8 cellular contexts compared by ENCODE assay signal in the genomic region with DNA sequence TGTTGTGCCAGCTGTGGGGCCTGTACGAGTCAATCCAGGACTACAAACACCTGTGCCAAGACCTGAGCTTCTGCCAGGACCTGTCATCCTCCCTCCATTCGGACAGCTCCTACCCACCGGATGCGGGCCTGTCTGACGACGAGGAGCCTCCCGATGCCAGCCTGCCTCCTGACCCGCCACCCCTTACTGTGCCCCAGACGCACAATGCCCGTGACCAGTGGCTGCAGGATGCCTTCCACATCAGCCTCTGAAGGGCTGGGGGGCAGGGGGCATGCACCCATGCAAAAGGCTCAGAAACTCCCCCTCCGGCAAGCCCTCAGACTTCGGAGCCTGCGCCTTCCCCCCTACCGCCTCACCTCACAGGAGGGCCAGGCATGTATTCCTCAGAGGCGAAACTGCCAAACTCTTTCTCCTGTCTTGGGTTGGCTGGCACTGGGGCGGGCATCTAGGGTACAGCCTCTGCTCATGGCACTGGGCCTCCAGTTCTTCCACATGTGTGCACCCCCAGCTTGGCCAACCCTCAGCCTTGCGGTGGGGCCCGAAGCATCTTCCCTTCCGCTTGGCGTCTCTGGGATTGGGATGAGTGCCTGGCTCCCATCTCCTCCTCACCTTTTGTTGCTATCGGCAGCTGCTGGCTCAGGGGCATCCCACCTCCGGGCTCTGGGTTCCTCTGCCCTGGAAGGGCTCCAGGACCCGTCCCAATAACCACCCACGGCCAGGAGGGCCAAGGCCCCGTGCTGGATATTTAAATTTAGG. TPM values are rescaled to one million over a fixed set of nuclear protein-coding genes. Genes with fewer than 3 reads are reported as not detected.
A peak's percentile ranks its signal among the peaks of the same experiment; 100 is the strongest.
DNase-seq lines count a peak whose midpoint lies in the region; FAIRE-seq and TF ChIP-seq lines count a peak whose summit lies in the region.

No MANE protein-coding gene starts in this region.

- POLR2A ChIA-PET in BJ (lab: Charles Lee), result no interaction called here

- H3K27me3 ChIP-seq in BJ (ENCODE audit: control insufficient read depth, insufficient read depth, low read length) (no peaks in the 10 kb centered on the region), MG63 (no peaks in the 10 kb centered on the region), dorsolateral prefrontal cortex (no peaks in the 10 kb centered on the region)

- H3K36me3 Mint-ChIP-seq in nephron progenitor cell (ENCODE audit: low read depth), result no peaks in the 10 kb centered on the region

- CTCF ChIA-PET in BJ (lab: Yijun Ruan, JAX), result interaction anchor here (0.7 to 5.6 kb wide), 11 partner anchors 9 to 81 kb away, joined by 3 to 83 read pairs (median 6); a partner anchor contains a TSS

- DNase-seq in BJ (ENCODE audit: low read depth) (no peak), MG63 (no peak), dorsolateral prefrontal cortex (no peak), nephron progenitor cell (no peak), NCI-H524 (lab: John Stamatoyannopoulos, UW) (no peak), HuH-7.5 (ENCODE audit: low spot score) (no peak), GM19239 (ENCODE audit: insufficient read length, low spot score) (no peak)
- no peak for DNase-seq in stimulated activated CD4-positive, alpha-beta T cell treated with anti-CD3 and anti-CD28 coated beads, Interleukin-2, amount 100 ng/mL, for 48 hours

- H3K36me3 ChIP-seq in BJ (ENCODE audit: control insufficient read depth, insufficient read depth, low read length) (peaks cover 6% of the 10 kb centered on the region; the same call in 1 of the 2 replicates), MG63 (peaks cover 26% of the 10 kb centered on the region)

- H3K9me3 ChIP-seq in MG63, result no peaks in the 10 kb centered on the region

- peak overlapping the region; percentile 3 to 99 (median 83) for H3K27ac ChIP-seq in dorsolateral prefrontal cortex

- intact Hi-C loops in dorsolateral prefrontal cortex (cut with DNase I), result loop anchor here in 1 of 2 donors (1.0 to 2.0 kb wide), 3 partner anchors 17 to 37 kb away; no protein-coding TSS in a partner anchor

- peak overlapping the region; percentile 83 for H3K4me3 Mint-ChIP-seq in nephron progenitor cell

- H3K27me3 Mint-ChIP-seq in nephron progenitor cell (ENCODE audit: low read depth, poor library complexity), result peaks cover 18% of the 10 kb centered on the region

- H3K9me3 Mint-ChIP-seq in nephron progenitor cell, result no peaks in the 10 kb centered on the region

- no peak for FAIRE-seq in GM19239 (lab: Jason Lieb, UNC)

- H3K27ac Mint-ChIP-seq in nephron progenitor cell, result no peak overlapping the region

- H3K4me1 Mint-ChIP-seq in nephron progenitor cell, result peaks cover 79% of the 10 kb centered on the region

- TF ChIP-seq CTCF in BJ (IDR thresholded peaks at IDR 0.05; ENCODE audit: insufficient read depth, low read depth, low read length), result no peak
- no peak for TF ChIP-seq CTCF in dorsolateral prefrontal cortex (IDR thresholded peaks at IDR 0.05 in 54 of 56, conservative IDR thresholded peaks at IDR 0.05 in 2 of 56; ENCODE audit: low read depth in 1 of 56, partially characterized antibody in 56 of 56)
- TF ChIP-seq CTCF in nephron progenitor cell (IDR thresholded peaks at IDR 0.05), result no peak

- H3K4me3 ChIP-seq in BJ (ENCODE audit: low read depth, low read length) (peak overlapping the region; percentile 63), MG63 (peak overlapping the region; percentile 55), dorsolateral prefrontal cortex (peak overlapping the region; percentile 37 to 99 (median 88))

RNA-seq across cellular contexts. Expression of a gene that starts 1.2 kb away (rescaled TPM):
- 38.2 and 56.9 TPM in 2 replicates for polyA plus RNA-seq in BJ (2011; rRNA removed)
- 23.4 and 32.3 TPM in 2 replicates for polyA minus RNA-seq in BJ (2011; rRNA and poly(A)+ RNA removed)
- 45.5 and 66.6 TPM in 2 replicates for total RNA-seq in MG63 (2014; rRNA removed; shearing (Covaris generic); ENCODE audit: low replicate concordance)
- 100 to 1,000 TPM in 1 of 120 experiments, 10 to 100 TPM in 119; 35.7 to 101 (median 59.6) TPM for total RNA-seq in dorsolateral prefrontal cortex

RNA-seq across cellular contexts. Expression of a gene that starts 2.3 kb away (rescaled TPM):
- polyA plus RNA-seq in BJ (2011; rRNA removed), result 17.9 and 30.9 TPM in 2 replicates
- polyA minus RNA-seq in BJ (2011; rRNA and poly(A)+ RNA removed), result 28.1 and 30.8 TPM in 2 replicates
- 30.8 and 65.1 TPM in 2 replicates for total RNA-seq in MG63 (2014; rRNA removed; shearing (Covaris generic); ENCODE audit: low replicate concordance)
- total RNA-seq in dorsolateral prefrontal cortex, result 10 to 100 TPM; 17.3 to 49.0 (median 28.4) TPM

RNA-seq across cellular contexts. Expression of a gene that starts 3.3 kb away (rescaled TPM):
- 48.7 and 73.3 TPM in 2 replicates for polyA plus RNA-seq in BJ (2011; rRNA removed)
- polyA minus RNA-seq in BJ (2011; rRNA and poly(A)+ RNA removed), result 7.9 and 13.5 TPM in 2 replicates
- total RNA-seq in MG63 (2014; rRNA removed; shearing (Covaris generic); ENCODE audit: low replicate concordance), result 51.1 and 90.7 TPM in 2 replicates
- total RNA-seq in dorsolateral prefrontal cortex, result 10 to 100 TPM; 22.6 to 74.8 (median 38.1) TPM

RNA-seq across cellular contexts. Expression of a gene that starts 15.4 kb away (rescaled TPM):
- 37.9 and 77.7 TPM in 2 replicates for polyA plus RNA-seq in BJ (2011; rRNA removed)
- polyA minus RNA-seq in BJ (2011; rRNA and poly(A)+ RNA removed), result 33.3 and 56.6 TPM in 2 replicates
- total RNA-seq in MG63 (2014; rRNA removed; shearing (Covaris generic); ENCODE audit: low replicate concordance), result 109 and 124 TPM in 2 replicates
- total RNA-seq in dorsolateral prefrontal cortex, result 100 to 1,000 TPM in 117 of 120 experiments, 10 to 100 TPM in 3; 97.2 to 228 (median 145) TPM

RNA-seq across cellular contexts. Expression of a gene that starts 22.0 kb away (rescaled TPM):
- polyA plus RNA-seq in BJ (2011; rRNA removed), result 0.06 and 0.07 TPM in 2 replicates
- not detected in 2 replicates for polyA minus RNA-seq in BJ (2011; rRNA and poly(A)+ RNA removed)
- total RNA-seq in MG63 (2014; rRNA removed; shearing (Covaris generic); ENCODE audit: low replicate concordance), result not detected in 2 replicates
- total RNA-seq in dorsolateral prefrontal cortex, result 10 to 100 TPM in 3 of 120 experiments, 1 to 10 TPM in 114, under 1 TPM in 3; 0.74 to 10.5 (median 4.1) TPM
